Comparison of ENCODE assay signal across 8 cellular contexts in the genomic region with DNA sequence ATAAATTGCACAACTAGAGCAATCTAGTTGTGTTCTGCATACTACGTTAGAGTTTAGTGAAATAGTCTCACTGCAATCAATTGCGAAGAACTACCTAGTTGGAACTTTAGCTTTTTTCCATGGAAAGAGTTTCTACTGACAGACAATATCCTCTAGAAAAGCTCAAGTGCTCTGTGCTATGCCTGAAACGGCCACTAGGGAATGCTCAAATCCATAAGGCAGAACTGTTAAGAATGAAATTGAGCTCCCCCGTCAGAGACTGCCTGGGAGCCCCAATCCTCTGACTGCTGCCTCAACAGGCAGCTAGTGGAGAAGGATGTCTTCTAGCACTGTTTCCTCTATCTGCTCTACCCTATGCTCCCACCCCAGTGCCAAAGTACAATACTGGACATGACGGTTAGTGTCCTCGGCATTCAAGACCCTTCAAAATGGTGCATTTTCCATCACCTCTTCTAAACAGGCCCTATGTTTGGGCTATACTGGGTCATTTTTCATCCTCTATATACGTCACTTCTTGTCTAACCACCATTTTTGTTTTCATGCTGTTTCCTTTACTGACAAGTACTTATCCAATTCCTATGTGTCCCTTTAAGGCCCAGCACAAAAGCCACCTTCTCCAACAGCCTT. TPM values are rescaled to one million over a fixed set of nuclear protein-coding genes. Genes with fewer than 3 reads are reported as not detected.
DNase-seq lines count a peak whose midpoint lies in the region; ATAC-seq and TF ChIP-seq lines count a peak whose summit lies in the region.

No MANE protein-coding gene starts in this region.

- peak overlapping the region; percentile 78 for H3K27ac Mint-ChIP-seq in neural progenitor cell

- H3K4me3 ChIP-seq in esophagus squamous epithelium (no peak overlapping the region), neural progenitor cell (no peak overlapping the region), tibial nerve (no peak overlapping the region)

- H2AFZ ChIP-seq in neural progenitor cell (replicated peaks): no peak overlapping the region

- H3K27ac ChIP-seq in esophagus squamous epithelium (no peak overlapping the region), neural progenitor cell (no peak overlapping the region), tibial nerve (no peak overlapping the region)

- H3K4me2 ChIP-seq in neural progenitor cell: no peak overlapping the region

- TF ChIP-seq CTCF in esophagus squamous epithelium (IDR thresholded peaks at IDR 0.05): peak; percentile 20 to 82 (median 68)
- peak; percentile 70 for TF ChIP-seq CTCF in neural progenitor cell (IDR thresholded peaks at IDR 0.05)
- TF ChIP-seq CTCF in tibial nerve (IDR thresholded peaks at IDR 0.05): peak; percentile 64 to 70 (median 64)

- no peaks in the 10 kb centered on the region for H4K20me1 ChIP-seq in neural progenitor cell (ENCODE audit: low read depth)

- intact Hi-C loops in esophagus squamous epithelium (cut with DNase I): loop anchor here (10.0 kb wide), 2 partner anchors 112 to 522 kb away; no protein-coding TSS in a partner anchor

- TF ChIP-seq POLR2A in esophagus squamous epithelium (IDR thresholded peaks at IDR 0.05): no peak
- TF ChIP-seq POLR2A in tibial nerve (IDR thresholded peaks at IDR 0.05): no peak

- DNase-seq in Ammon's horn (ENCODE audit: low spot score): peak; percentile 58
- DNase-seq in NCI-H82 (lab: John Stamatoyannopoulos, UW): peak; percentile 72
- peak; percentile 44 for DNase-seq in activated CD8-positive, alpha-beta memory T cell treated with anti-CD3 and anti-CD28 coated beads, Interleukin-2, amount 50 U/mL, for 4 hours
- no peak for DNase-seq in esophagus squamous epithelium (lab: John Stamatoyannopoulos, UW)
- DNase-seq in neural progenitor cell (ENCODE audit: low spot score): peak; percentile 78
- peak; percentile 38 to 81 for DNase-seq in tibial nerve (ENCODE audit: low spot score in 2 of 2)

- H3K27me3 ChIP-seq in esophagus squamous epithelium (peaks cover 0 to 3% (median 0%) of the 10 kb centered on the region in 4 donors), neural progenitor cell (no peaks in the 10 kb centered on the region), tibial nerve (peaks cover 0 to 6% of the 10 kb centered on the region in 2 donors)

- H3K4me3 Mint-ChIP-seq in neural progenitor cell: no peak overlapping the region

- no peak overlapping the region for H3K9ac ChIP-seq in neural progenitor cell

- WGBS in esophagus squamous epithelium, 2 donors: 45 to 54% methylated on average over 5 to 7 of the region's 7 CpGs
- 41 to 45% methylated on average over 7 of the region's 7 CpGs for WGBS in tibial nerve, 2 donors

- H3K4me1 Mint-ChIP-seq in neural progenitor cell: peaks cover 4% of the 10 kb centered on the region

- H3K36me3 Mint-ChIP-seq in neural progenitor cell: no peaks in the 10 kb centered on the region

- peak; percentile 89 for ATAC-seq in GM18907 (IDR thresholded peaks at IDR 0.05; ENCODE audit: unreplicated experiment)
- peak; percentile 79 for ATAC-seq in HG03442 (IDR thresholded peaks at IDR 0.05; ENCODE audit: unreplicated experiment)

- no peaks in the 10 kb centered on the region for H3F3A ChIP-seq in neural progenitor cell (ENCODE audit: low read depth)

- H3K36me3 ChIP-seq in esophagus squamous epithelium (no peaks in the 10 kb centered on the region), neural progenitor cell (no peaks in the 10 kb centered on the region), tibial nerve (no peaks in the 10 kb centered on the region)

- no peaks in the 10 kb centered on the region for H3K79me2 ChIP-seq in neural progenitor cell (ENCODE audit: low read depth)

- no peaks in the 10 kb centered on the region for H3K9me3 Mint-ChIP-seq in neural progenitor cell

- peaks cover 3% of the 10 kb centered on the region for H3K27me3 Mint-ChIP-seq in neural progenitor cell (ENCODE audit: insufficient read depth, low read depth)

- H3K9me3 ChIP-seq in esophagus squamous epithelium (no peaks in the 10 kb centered on the region), neural progenitor cell (ENCODE audit: low read depth) (peaks cover 9% of the 10 kb centered on the region), tibial nerve (no peaks in the 10 kb centered on the region)

- no peak for TF ChIP-seq EP300 in tibial nerve (IDR thresholded peaks at IDR 0.05)

- H3K4me1 ChIP-seq in esophagus squamous epithelium (no peaks in the 10 kb centered on the region), neural progenitor cell (no peaks in the 10 kb centered on the region), tibial nerve (no peaks in the 10 kb centered on the region)

RNA-seq across cellular contexts. Expression of gene FRMD7, which starts 35.3 kb away (rescaled TPM):
- total RNA-seq in esophagus squamous epithelium: not detected
- not detected in 2 replicates for total RNA-seq in neural progenitor cell (ENCODE audit: low replicate concordance)
- total RNA-seq in tibial nerve: not detected
